ENCODE assay signal across 9 cellular contexts in the genomic region with DNA sequence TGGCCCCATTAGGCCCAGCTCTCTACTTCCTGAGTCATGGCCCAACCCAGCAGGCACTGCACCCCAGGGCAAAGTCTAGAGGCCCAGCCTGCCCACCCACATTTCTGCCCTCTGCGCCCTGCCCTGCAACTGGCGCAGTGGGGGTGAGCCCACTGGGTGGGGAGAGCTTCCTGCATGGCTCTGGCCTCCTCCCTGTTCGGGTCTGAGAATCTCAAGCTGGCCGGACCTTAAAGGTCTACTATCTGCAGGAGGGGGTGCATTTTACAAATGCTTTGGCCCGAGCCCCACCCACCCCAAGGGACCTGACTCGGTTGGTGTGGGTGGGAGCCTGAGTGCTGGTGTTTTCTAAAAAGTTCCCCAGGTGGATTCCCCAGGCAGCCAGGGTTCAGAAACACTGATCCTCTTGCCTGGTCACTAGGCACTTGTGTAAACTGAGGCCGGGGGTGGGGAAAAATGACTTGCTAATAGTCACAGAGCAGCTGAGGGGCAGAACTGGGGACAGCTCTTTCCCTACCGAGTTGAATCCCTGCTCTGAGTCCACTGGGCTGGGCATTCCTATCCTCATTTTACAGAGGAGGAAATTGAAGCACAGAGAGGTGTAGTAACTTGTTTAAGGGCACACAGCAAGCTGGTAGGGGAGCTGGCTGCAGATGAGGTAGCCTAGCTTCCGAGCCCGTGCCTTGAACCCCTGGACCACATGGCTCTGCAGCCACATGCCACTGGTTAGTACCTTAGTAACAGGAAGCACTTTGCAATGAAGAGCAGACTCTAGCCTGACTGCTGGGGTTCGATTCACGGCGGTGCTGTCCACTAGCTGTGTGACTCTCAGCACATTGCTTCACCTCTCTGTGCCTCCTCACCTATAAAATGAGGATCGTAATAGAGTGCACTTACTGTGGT. TPM values are rescaled to one million over a fixed set of nuclear protein-coding genes. Genes with fewer than 3 reads are reported as not detected.
DNase-seq lines count a peak whose midpoint lies in the region; ATAC-seq and TF ChIP-seq lines count a peak whose summit lies in the region.
"Had no signal": no experiment of that assay in that cellular context is flagged by ENCODE, and none has a peak within 500 bp of the region (broad histone marks: within the 10 kb centered on the region; RNA-seq: fewer than 3 reads in every experiment).

No MANE protein-coding gene starts in this region.

- peaks cover 97% of the 10 kb centered on the region for H3K36me3 Mint-ChIP-seq in activated T-cell treated with anti-CD3 and anti-CD28 coated beads, Interleukin-2, amount 50 U/mL, for 24 hours (ENCODE audit: low read depth)
- H3K36me3 Mint-ChIP-seq in activated naive CD8-positive, alpha-beta T cell, result peaks cover 17% of the 10 kb centered on the region

- peak overlapping the region; percentile 88 for H3K27ac Mint-ChIP-seq in activated T-cell treated with anti-CD3 and anti-CD28 coated beads, Interleukin-2, amount 50 U/mL, for 24 hours
- peak overlapping the region; percentile 58 for H3K27ac Mint-ChIP-seq in activated naive CD8-positive, alpha-beta T cell
- peak overlapping the region; percentile 81 to 89 for H3K27ac Mint-ChIP-seq in stimulated activated naive CD8-positive, alpha-beta T cell treated with anti-CD3 and anti-CD28 coated beads, Interleukin-15, amount 100 ng/mL, for 72 hours
- H3K27ac Mint-ChIP-seq: dendritic cell treated with granulocyte-macrophage colony-stimulating factor and Interleukin-4, amounts not matched to agents 40 ng/mL and 50 ng/mL, for 4 days had no signal

- H3K9me3 Mint-ChIP-seq in activated T-cell treated with anti-CD3 and anti-CD28 coated beads, Interleukin-2, amount 50 U/mL, for 24 hours, result no peaks in the 10 kb centered on the region
- H3K9me3 Mint-ChIP-seq in activated naive CD8-positive, alpha-beta T cell (ENCODE audit: low read depth), result no peaks in the 10 kb centered on the region
- no peaks in the 10 kb centered on the region for H3K9me3 Mint-ChIP-seq in stimulated activated naive CD8-positive, alpha-beta T cell treated with anti-CD3 and anti-CD28 coated beads, Interleukin-15, amount 100 ng/mL, for 72 hours
- H3K9me3 Mint-ChIP-seq: dendritic cell treated with granulocyte-macrophage colony-stimulating factor and Interleukin-4, amounts not matched to agents 40 ng/mL and 50 ng/mL, for 4 days had no signal

- H3K4me1 Mint-ChIP-seq in activated T-cell treated with anti-CD3 and anti-CD28 coated beads, Interleukin-2, amount 50 U/mL, for 24 hours (ENCODE audit: low read depth), result peaks cover 83% of the 10 kb centered on the region
- H3K4me1 Mint-ChIP-seq in activated naive CD8-positive, alpha-beta T cell (ENCODE audit: low read depth), result peaks cover 55% of the 10 kb centered on the region
- H3K4me1 Mint-ChIP-seq in stimulated activated naive CD8-positive, alpha-beta T cell treated with anti-CD3 and anti-CD28 coated beads, Interleukin-15, amount 100 ng/mL, for 72 hours, result peaks cover 98% of the 10 kb centered on the region

- in situ Hi-C loops in KBM-7 (cut with MboI; ENCODE audit: low pct_unique_long_range_greater_than_20kb, low sequenced_read_pairs), result no loop called here

- H3K27me3 Mint-ChIP-seq in activated T-cell treated with anti-CD3 and anti-CD28 coated beads, Interleukin-2, amount 50 U/mL, for 24 hours, result no peaks in the 10 kb centered on the region
- no peaks in the 10 kb centered on the region for H3K27me3 Mint-ChIP-seq in activated naive CD8-positive, alpha-beta T cell
- no peaks in the 10 kb centered on the region for H3K27me3 Mint-ChIP-seq in stimulated activated naive CD8-positive, alpha-beta T cell treated with anti-CD3 and anti-CD28 coated beads, Interleukin-15, amount 100 ng/mL, for 72 hours
- H3K27me3 Mint-ChIP-seq: dendritic cell treated with granulocyte-macrophage colony-stimulating factor and Interleukin-4, amounts not matched to agents 40 ng/mL and 50 ng/mL, for 4 days had no signal

- DNase-seq in activated T-cell treated with anti-CD3 and anti-CD28 coated beads, Interleukin-2, amount 50 U/mL, for 24 hours, result no peak
- DNase-seq in activated T-cell treated with anti-CD3 and anti-CD28 coated beads for 4 hours (no peak), omental fat pad (ENCODE audit: low spot score) (no peak), KBM-7 (no peak)
- no peak for DNase-seq in stimulated activated naive CD8-positive, alpha-beta T cell treated with anti-CD3 and anti-CD28 coated beads, Interleukin-15, amount 100 ng/mL, for 72 hours
- DNase-seq in activated CD8-positive, alpha-beta memory T cell treated with anti-CD3 and anti-CD28 coated beads, Interleukin-2, amount 50 U/mL, for 4 hours, result no peak

- peak; percentile 28 for ATAC-seq in HG02973 (IDR thresholded peaks at IDR 0.05; ENCODE audit: unreplicated experiment)
- ATAC-seq in stimulated activated naive CD8-positive, alpha-beta T cell treated with anti-CD3 and anti-CD28 coated beads, Interleukin-15, amount 100 ng/mL, for 72 hours, result peak; percentile 51
- no peak for ATAC-seq in omental fat pad (ENCODE audit: low FRiP score)

- no peak for TF ChIP-seq CTCF in omental fat pad (IDR thresholded peaks at IDR 0.05)

- no peak overlapping the region for H3K4me3 Mint-ChIP-seq in activated T-cell treated with anti-CD3 and anti-CD28 coated beads, Interleukin-2, amount 50 U/mL, for 24 hours
- no peak overlapping the region for H3K4me3 Mint-ChIP-seq in activated naive CD8-positive, alpha-beta T cell
- peak overlapping the region; percentile 38 to 73 for H3K4me3 Mint-ChIP-seq in stimulated activated naive CD8-positive, alpha-beta T cell treated with anti-CD3 and anti-CD28 coated beads, Interleukin-15, amount 100 ng/mL, for 72 hours
- H3K4me3 Mint-ChIP-seq: dendritic cell treated with granulocyte-macrophage colony-stimulating factor and Interleukin-4, amounts not matched to agents 40 ng/mL and 50 ng/mL, for 4 days had no signal

RNA-seq across cellular contexts. Expression of gene CD82, which starts 36.3 kb away (rescaled TPM):
- 10 to 100 TPM in 3 of 4 donors, 1 to 10 TPM in 1; 8.9 to 30.6 (median 20.3) TPM for total RNA-seq in omental fat pad

Comparison
In these comparisons a context has a peak if more than half of its experiments do, and no peak if none do; other contexts are left out.
1. H3K4me3 Mint-ChIP-seq: peak in stimulated activated naive CD8-positive, alpha-beta T cell treated with anti-CD3 and anti-CD28 coated beads, Interleukin-15, amount 100 ng/mL, for 72 hours (2 of 2); none in activated T-cell treated with anti-CD3 and anti-CD28 coated beads, Interleukin-2, amount 50 U/mL, for 24 hours (single experiment) and activated naive CD8-positive, alpha-beta T cell (single experiment).
2. Peak in every context shown above with its lines, with median percentiles within 50 percentile points of each other: H3K27ac Mint-ChIP-seq.